Comparison of ENCODE assay signal across 1 cellular context in genomic region chr9:20225841-20226240, GRCh38.
TF ChIP-seq lines count a peak whose summit lies in the region.

No MANE protein-coding gene starts in this region.

TF ChIP-seq in SK-N-SH treated with all-trans-retinoic acid at 6 μM for 48 hours, 23 proteins besides CTCF, POLR2A, EP300 and RAD21 (continued from another document):
- TF ChIP-seq POU6F1 (CRISPR knock-in tag; IDR thresholded peaks at IDR 0.05; ENCODE audit: borderline replicate concordance, low read depth) (no peak), ESRRG (CRISPR knock-in tag; IDR thresholded peaks at IDR 0.05) (no peak), BACH2 (CRISPR knock-in tag; IDR thresholded peaks at IDR 0.05; ENCODE audit: borderline replicate concordance) (no peak), GLIS3 (CRISPR knock-in tag; IDR thresholded peaks at IDR 0.05) (no peak), TSHZ2 (CRISPR knock-in tag; IDR thresholded peaks at IDR 0.05) (no peak)
